Comparison of ENCODE assay signal across 20 cellular contexts in genomic region chr12:27771470-27772327, GRCh38. TPM values are rescaled to one million over a fixed set of nuclear protein-coding genes. Genes with fewer than 3 reads are reported as not detected.
DNase-seq lines count a peak whose midpoint lies in the region; ATAC-seq and TF ChIP-seq lines count a peak whose summit lies in the region.
"Had no signal": no experiment of that assay in that cellular context is flagged by ENCODE, and none has a peak within 500 bp of the region (broad histone marks: within the 10 kb centered on the region; RNA-seq: fewer than 3 reads in every experiment).

No MANE protein-coding gene starts in this region.

- H3K27me3 Mint-ChIP-seq in H9 (ENCODE audit: low read depth), result no peaks in the 10 kb centered on the region
- H3K27me3 Mint-ChIP-seq: B cell; CD4-positive, alpha-beta memory T cell had no signal

- H3K36me3 ChIP-seq in RWPE2 (ENCODE audit: low read depth) (no peaks in the 10 kb centered on the region), mesenchymal stem cell (ENCODE audit: control insufficient read depth in 1 of 2, insufficient read depth in 2 of 2, low read depth in 1 of 2, low read length in 2 of 2) (no peaks in the 10 kb centered on the region)

- no peaks in the 10 kb centered on the region for H4K20me1 ChIP-seq in H9 (ENCODE audit: control insufficient read depth, insufficient read depth, insufficient read length)

- no peaks in the 10 kb centered on the region for H3K79me2 ChIP-seq in H9 (ENCODE audit: insufficient read depth, low read length)

- no peak overlapping the region for H2AK5ac ChIP-seq in H9 (ENCODE audit: insufficient read length, low read length)
- no peak overlapping the region for H2AK5ac ChIP-seq in mesenchymal stem cell (ENCODE audit: low read length, severe bottlenecking)

- no peak overlapping the region for H3K56ac ChIP-seq in H9 (ENCODE audit: insufficient read length, low read depth, low read length)

- no peak overlapping the region for H2BK5ac ChIP-seq in H9 (ENCODE audit: insufficient read length, low read length)
- H2BK5ac ChIP-seq in mesenchymal stem cell (ENCODE audit: low read depth, low read length, poor library complexity, severe bottlenecking), result no peak overlapping the region

- no peaks in the 10 kb centered on the region for H3K4me1 ChIP-seq in H9 (ENCODE audit: insufficient read depth, low read length)
- peaks cover 19% of the 10 kb centered on the region for H3K4me1 ChIP-seq in RWPE2 (ENCODE audit: insufficient read depth, poor library complexity, severe bottlenecking)
- H3K4me1 ChIP-seq in mesenchymal stem cell (ENCODE audit: control insufficient read depth, insufficient read depth, low read depth, low read length), result peaks cover 2% of the 10 kb centered on the region

- ATAC-seq in RWPE2 (ENCODE audit: low read depth) (no peak), HG02623 (IDR thresholded peaks at IDR 0.05; ENCODE audit: unreplicated experiment) (no peak), HG03045 (IDR thresholded peaks at IDR 0.05; ENCODE audit: unreplicated experiment) (no peak)

- H3K9ac ChIP-seq in H9 (ENCODE audit: extremely low read depth, insufficient read length, low read length) (no peak overlapping the region), mesenchymal stem cell (ENCODE audit: low read length) (no peak overlapping the region)

- H3K4me3 ChIP-seq in RWPE2 (ENCODE audit: severe bottlenecking), result no peak overlapping the region
- no peak overlapping the region for H3K4me3 ChIP-seq in mesenchymal stem cell (ENCODE audit: insufficient read depth in 1 of 2, low read depth in 1 of 2, low read length in 2 of 2)
- H3K4me3 ChIP-seq: SK-N-MC had no signal

- H4K91ac ChIP-seq in H9 (ENCODE audit: insufficient read length, low read depth, low read length) (no peak overlapping the region), mesenchymal stem cell (ENCODE audit: low read length) (no peak overlapping the region)

- no peak overlapping the region for H3K23ac ChIP-seq in H9 (ENCODE audit: insufficient read length, low read depth, low read length)
- H3K23ac ChIP-seq in mesenchymal stem cell (ENCODE audit: low read length in 2 of 2), result no peak overlapping the region

- H3K18ac ChIP-seq in H9 (ENCODE audit: insufficient read length, low read depth, low read length) (no peak overlapping the region), mesenchymal stem cell (ENCODE audit: low read depth in 1 of 2, low read length in 2 of 2) (no peak overlapping the region)

- no peak overlapping the region for H3T11ph ChIP-seq in H9 (ENCODE audit: low read length)

- H2BK120ac ChIP-seq in H9 (ENCODE audit: low read depth, low read length, poor library complexity, severe bottlenecking) (no peak overlapping the region), mesenchymal stem cell (ENCODE audit: low read depth, low read length) (no peak overlapping the region)

- no CpG with 5 or more reads among the region's 3 CpGs for WGBS in H9 (ENCODE audit: extremely low coverage, insufficient read length, low lambda C conversion rate)
- 100% methylated on average over 1 of the region's 3 CpGs for WGBS in mesenchymal stem cell

- H3K9me3 ChIP-seq in H9 (ENCODE audit: control insufficient read depth, low read depth, low read length), result no peaks in the 10 kb centered on the region
- H3K9me3 ChIP-seq in RWPE2 (ENCODE audit: severe bottlenecking), result no peaks in the 10 kb centered on the region
- H3K9me3 ChIP-seq in mesenchymal stem cell (ENCODE audit: control insufficient read depth, low read length), result no peaks in the 10 kb centered on the region

- H3K79me1 ChIP-seq in H9 (ENCODE audit: insufficient read depth, low read depth, low read length, poor library complexity, severe bottlenecking) (no peaks in the 10 kb centered on the region), mesenchymal stem cell (replicated peaks; ENCODE audit: low read length, poor library complexity, severe bottlenecking) (no peaks in the 10 kb centered on the region)

- H3K36me3 Mint-ChIP-seq in H9 (ENCODE audit: insufficient read depth in 1 of 3, low read depth in 3 of 3), result no peaks in the 10 kb centered on the region
- H3K36me3 Mint-ChIP-seq: CD4-positive, alpha-beta memory T cell had no signal

- H3K4ac ChIP-seq in H9 (ENCODE audit: low read depth, low read length) (no peak overlapping the region), mesenchymal stem cell (ENCODE audit: low read depth in 1 of 2, low read length in 2 of 2) (no peak overlapping the region)

- DNase-seq in DMS53 (lab: John Stamatoyannopoulos, UW) (peak; percentile 68), H9 (no peak), RWPE2 (ENCODE audit: low spot score) (no peak), iris pigment epithelial cell (ENCODE audit: low read depth) (peak; percentile 53), mesenchymal stem cell (no peak), glomerular visceral epithelial cell (ENCODE audit: extremely low spot score) (no peak)
- DNase-seq: ACHN; CD4-positive, alpha-beta memory T cell; KG1; NCI-H1105 treated with DMSO at 0.1 percent for 48 hours; NCI-H187 treated with DMSO at 0.1 percent for 48 hours; NCI-H524 had no signal

- no peaks in the 10 kb centered on the region for H3K27me3 ChIP-seq in H9 (ENCODE audit: insufficient read depth, low read length)
- no peaks in the 10 kb centered on the region for H3K27me3 ChIP-seq in RWPE2 (ENCODE audit: insufficient read depth, poor library complexity, severe bottlenecking)
- H3K27me3 ChIP-seq in mesenchymal stem cell (ENCODE audit: control insufficient read depth in 1 of 2, insufficient read depth in 1 of 2, low read length in 2 of 2), result no peaks in the 10 kb centered on the region

- H3K27ac Mint-ChIP-seq in H9, result peak overlapping the region in 1 of 3 experiments; percentile 88; a peak in 1 of 7 replicates
- H3K27ac Mint-ChIP-seq: B cell; T-helper 1 cell treated with Interleukin-12 subunit alpha and Interleukin-12 subunit beta and Interleukin-4 antibody, amounts not matched to agents 30 μg/mL and 1 μg/mL, for 36 hours had no signal

- no peak overlapping the region for H4K5ac ChIP-seq in H9 (ENCODE audit: insufficient read length, low read depth, low read length)

- H4K8ac ChIP-seq in H9 (replicated peaks; ENCODE audit: insufficient read length, low read depth, low read length) (no peak overlapping the region), mesenchymal stem cell (ENCODE audit: low read length) (no peak overlapping the region)

- H3K14ac ChIP-seq in H9 (ENCODE audit: insufficient read depth, low read length) (no peak overlapping the region), mesenchymal stem cell (ENCODE audit: low read length in 2 of 2) (no peak overlapping the region)

- no peaks in the 10 kb centered on the region for H3K4me1 Mint-ChIP-seq in H9
- H3K4me1 Mint-ChIP-seq: B cell had no signal

- H3K4me2 ChIP-seq in H9 (ENCODE audit: insufficient read depth, insufficient read length, low read length) (no peak overlapping the region), mesenchymal stem cell (ENCODE audit: low read length, poor library complexity, severe bottlenecking) (no peak overlapping the region)

- H2BK15ac ChIP-seq in H9 (ENCODE audit: low read depth, low read length) (no peak overlapping the region), mesenchymal stem cell (ENCODE audit: low read depth, poor library complexity, severe bottlenecking) (no peak overlapping the region)

- H3K27ac ChIP-seq in H9 (ENCODE audit: insufficient read length, low read depth, low read length), result no peak overlapping the region
- H3K27ac ChIP-seq in RWPE2 (ENCODE audit: poor library complexity, severe bottlenecking), result peak overlapping the region; percentile 50
- no peak overlapping the region for H3K27ac ChIP-seq in mesenchymal stem cell (ENCODE audit: low read length, poor library complexity, severe bottlenecking)
- H3K27ac ChIP-seq: RWPE1, SK-N-MC had no signal

- H3K23me2 ChIP-seq in H9 (ENCODE audit: insufficient read length, low read depth, low read length, poor library complexity, severe bottlenecking), result no peaks in the 10 kb centered on the region

- peak overlapping the region; percentile 3 for H2BK20ac ChIP-seq in H9 (ENCODE audit: low read depth, low read length, poor library complexity, severe bottlenecking)

- H3K4me3 Mint-ChIP-seq in H9, result no peak overlapping the region
- H3K4me3 Mint-ChIP-seq: B cell; CD4-positive, alpha-beta memory T cell; T-helper 1 cell treated with Interleukin-12 subunit alpha and Interleukin-12 subunit beta and Interleukin-4 antibody, amounts not matched to agents 30 μg/mL and 1 μg/mL, for 36 hours had no signal

- no peak overlapping the region for H2BK12ac ChIP-seq in H9 (ENCODE audit: insufficient read length, low read depth, low read length)
- H2BK12ac ChIP-seq in mesenchymal stem cell (ENCODE audit: low read length in 2 of 2), result no peak overlapping the region

- no peak for TF ChIP-seq CTCF in H9 (conservative IDR thresholded peaks at IDR 0.05)
- no peak for TF ChIP-seq CTCF in RWPE2 (IDR thresholded peaks at IDR 0.05; ENCODE audit: poor library complexity, severe bottlenecking)

- H3K9me3 Mint-ChIP-seq in H9, result no peaks in the 10 kb centered on the region
- H3K9me3 Mint-ChIP-seq: CD4-positive, alpha-beta memory T cell; T-helper 1 cell treated with Interleukin-12 subunit alpha and Interleukin-12 subunit beta and Interleukin-4 antibody, amounts not matched to agents 30 μg/mL and 1 μg/mL, for 36 hours had no signal

- H2AFZ ChIP-seq in H9 (ENCODE audit: low read length) (no peak overlapping the region), mesenchymal stem cell (ENCODE audit: low read depth, low read length) (no peak overlapping the region)

RNA-seq across cellular contexts. Expression of gene KLHL42, which starts 8.3 kb away (rescaled TPM):
- 35.8 and 37.0 TPM in 2 replicates for total RNA-seq in H9 (2021)
- 9.8 TPM for polyA plus RNA-seq in mesenchymal stem cell (2013, experiment 1 of 2)
- polyA plus RNA-seq in mesenchymal stem cell (2013, experiment 2 of 2), result 10.0 TPM

RNA-seq across cellular contexts. Expression of gene MANSC4, which starts 8.3 kb away (rescaled TPM):
- not detected in 2 replicates for total RNA-seq in H9 (2021)
- not detected for polyA plus RNA-seq in mesenchymal stem cell (2013, experiment 1 of 2)
- not detected for polyA plus RNA-seq in mesenchymal stem cell (2013, experiment 2 of 2)
- total RNA-seq: B cell; CD4-positive, alpha-beta memory T cell; M059J; OCI-LY7 had no signal

Comparison
In these comparisons a context has a peak if more than half of its experiments do, and no peak if none do; other contexts are left out.
1. DNase-seq: peak in DMS53 (single experiment) and iris pigment epithelial cell (single experiment); none in H9 (single experiment), RWPE2 (single experiment), mesenchymal stem cell (single experiment) and glomerular visceral epithelial cell (single experiment).